ENCODE assay signal across 8 cellular contexts in genomic region chr3:108588616-108589015, GRCh38. TPM values are rescaled to one million over a fixed set of nuclear protein-coding genes. Genes with fewer than 3 reads are reported as not detected.
DNase-seq lines count a peak whose midpoint lies in the region; ATAC-seq, FAIRE-seq and TF ChIP-seq lines count a peak whose summit lies in the region.

No MANE protein-coding gene starts in this region.

- no peaks in the 10 kb centered on the region for H4K20me1 ChIP-seq in GM12878 (ENCODE audit: control insufficient read depth, insufficient read depth)

- intact Hi-C loops in GM12878 (cut with micrococcal nuclease; ENCODE audit: unreplicated experiment), result no loop called here

- peaks cover 56% of the 10 kb centered on the region for H3K79me2 ChIP-seq in GM12878 (ENCODE audit: control insufficient read depth, insufficient read depth, low read length)

- peak overlapping the region; percentile 94 for H3K9ac ChIP-seq in GM12878 (ENCODE audit: control insufficient read depth, insufficient read depth, low read length)
- peak overlapping the region; percentile 58 to 93 for H3K9ac ChIP-seq in mucosa of rectum (ENCODE audit: low read depth in 1 of 2, low read length in 2 of 2)

- peak overlapping the region; percentile 95 for H2AFZ ChIP-seq in GM12878 (ENCODE audit: control insufficient read depth, low read depth, low read length)

- H3K36me3 ChIP-seq in GM12878 (ENCODE audit: control insufficient read depth in 2 of 2, insufficient read depth in 2 of 2, low read length in 1 of 2), result no peaks in the 10 kb centered on the region
- H3K36me3 ChIP-seq in mucosa of rectum (ENCODE audit: control insufficient read depth in 2 of 2, insufficient read depth in 2 of 2, low read length in 2 of 2), result no peaks in the 10 kb centered on the region

- in situ Hi-C loops in KBM-7 (cut with MboI; ENCODE audit: low pct_unique_long_range_greater_than_20kb, low sequenced_read_pairs) (no loop called here), GM12878 (cut with MboI) (no loop called here)

- CTCF ChIA-PET in GM12878 (lab: Yijun Ruan, JAX), result interaction anchor here (1.0 to 5.7 kb wide), 4 partner anchors 13 to 483 kb away, joined by 3 to 47 read pairs (median 9); no protein-coding TSS in a partner anchor

- TF ChIP-seq RAD21 in GM12878 (IDR thresholded peaks at IDR 0.05; ENCODE audit: insufficient read depth, low read depth, low read length), result no peak

- DNase-seq in AML-193 (lab: John Stamatoyannopoulos, UW), result peak; percentile 79 to 80
- peak; percentile 55 for DNase-seq in KBM-7
- no peak for DNase-seq in GM12878 (ENCODE audit: low read depth, low spot score)
- no peak for DNase-seq in frontal cortex (ENCODE audit: low spot score in 2 of 2)

- WGBS in GM12878 (ENCODE audit: insufficient coverage, insufficient replicate concordance, low lambda C conversion rate, missing lambda C conversion rate), result under 1% methylated on average over 10 of the region's 10 CpGs

- RAD21 ChIA-PET in GM12878 (lab: Charles Lee; ENCODE audit: unreplicated experiment), result interaction anchor here (0.8 to 3.1 kb wide), 5 partner anchors 13 to 98 kb away, joined by 3 to 24 read pairs (median 3); no protein-coding TSS in a partner anchor

- H3K27ac ChIP-seq in GM12878 (ENCODE audit: control insufficient read depth, insufficient read depth) (peak overlapping the region; percentile 91), mucosa of rectum (ENCODE audit: low read depth in 2 of 2, low read length in 2 of 2) (peak overlapping the region in 1 of 2 donors; percentile 90)

- POLR2A ChIA-PET in GM12878 (lab: Charles Lee), result interaction anchor here (0.8 to 3.5 kb wide), 4 partner anchors 11 to 16 kb away, joined by 3 to 18 read pairs (median 8); no protein-coding TSS in a partner anchor

- SMC1A ChIA-PET in GM12878 (lab: Charles Lee; ENCODE audit: uncharacterized antibody, unreplicated experiment), result interaction anchor here (0.6 to 4.5 kb wide), 9 partner anchors 9 to 494 kb away, joined by 3 to 30 read pairs (median 4); no protein-coding TSS in a partner anchor

- H3K9me3 ChIP-seq in GM12878 (replicated peaks; ENCODE audit: control insufficient read depth, insufficient read depth, low read length) (no peaks in the 10 kb centered on the region), mucosa of rectum (ENCODE audit: control insufficient read depth in 2 of 2, low read length in 2 of 2) (no peaks in the 10 kb centered on the region)

- 0 out of 2 replicates have a peak, but pooled peaks cover 2% of the 10 kb centered on the region for H3K4me1 ChIP-seq in GM12878 (ENCODE audit: control insufficient read depth, insufficient read depth, low read length)
- peaks cover 0 to 8% of the 10 kb centered on the region in 2 donors for H3K4me1 ChIP-seq in mucosa of rectum (ENCODE audit: control insufficient read depth in 2 of 2, insufficient read depth in 2 of 2, low read length in 2 of 2)

- TF ChIP-seq POLR2A in GM12878 (IDR thresholded peaks at IDR 0.05; ENCODE audit: low read depth, low read length), result no peak

- FAIRE-seq in GM12878 (lab: Jason Lieb, UNC) (no peak), frontal cortex (lab: Jason Lieb, UNC) (no peak)

- H3K27me3 ChIP-seq in GM12878 (replicated peaks in 1 of 2; ENCODE audit: control insufficient read depth in 2 of 2, insufficient read depth in 2 of 2, low read length in 1 of 2) (no peaks in the 10 kb centered on the region), mucosa of rectum (ENCODE audit: control insufficient read depth in 2 of 2, insufficient read depth in 2 of 2, low read length in 2 of 2) (no peaks in the 10 kb centered on the region)

- peak overlapping the region; percentile 75 for H3K4me2 ChIP-seq in GM12878 (ENCODE audit: control insufficient read depth, insufficient read depth)

- no peak for TF ChIP-seq EP300 in GM12878 (IDR thresholded peaks at IDR 0.05; ENCODE audit: borderline replicate concordance in 1 of 2, control insufficient read depth in 1 of 2, low read depth in 2 of 2, low read length in 2 of 2)

- H3K4me3 ChIP-seq in GM12878 (peak overlapping the region; percentile 80), mucosa of rectum (ENCODE audit: low read length in 2 of 2) (peak overlapping the region; percentile 87 to 96)

- no peak for TF ChIP-seq CTCF in GM12878 (IDR thresholded peaks at IDR 0.05 in 2 of 3, conservative IDR thresholded peaks at IDR 0.05 in 1 of 3; ENCODE audit: control insufficient read depth in 2 of 3, extremely low read depth in 1 of 3, insufficient read depth in 1 of 3, low read depth in 3 of 3, low read length in 3 of 3)

- no TSS peak for BruUV-seq in GM12878 (replicated peaks; lab: Mats Ljungman, UMichigan)

- ATAC-seq in GM12878 (no peak), HG02610 (IDR thresholded peaks at IDR 0.05; ENCODE audit: unreplicated experiment) (no peak), HG03025 (IDR thresholded peaks at IDR 0.05; ENCODE audit: low FRiP score, unreplicated experiment) (no peak), GM19324 (IDR thresholded peaks at IDR 0.05; ENCODE audit: low FRiP score, unreplicated experiment) (no peak)

TF ChIP-seq in GM12878, 131 proteins besides CTCF, POLR2A, EP300 and RAD21:
- TF ChIP-seq RELB (IDR thresholded peaks at IDR 0.05; ENCODE audit: low read depth) (no peak), RUNX3 (IDR thresholded peaks at IDR 0.05; ENCODE audit: low read length) (no peak), SPI1 (IDR thresholded peaks at IDR 0.05; ENCODE audit: borderline replicate concordance, insufficient read depth, low read depth, low read length) (peak; percentile 64; the same call in 1 of the 2 replicates), IRF3 (IDR thresholded peaks at IDR 0.05) (no peak), TARDBP (IDR thresholded peaks at IDR 0.05; ENCODE audit: borderline replicate concordance) (no peak)

RNA-seq across cellular contexts. Expression of gene CIP2A, which starts 0.6 kb away (rescaled TPM):
- 72.9 and 81.9 TPM in 2 replicates for total RNA-seq in GM12878 (2013; cell fraction: nucleolus; rRNA removed)
- total RNA-seq in GM12878 (2014; rRNA removed) (28.6 and 37.2 TPM in 2 replicates), GM12878 (2014; rRNA removed; fragmentation: Illumina TruSeq; extraction: Trizol) (26.2 and 32.3 TPM in 2 replicates), GM12878 (2021) (25.8 and 26.6 TPM in 2 replicates), frontal cortex (26.1 TPM)
- 5.7 TPM for polyA plus RNA-seq in GM12878 (2011; ENCODE audit: low read depth)
- polyA plus RNA-seq in GM12878 (2011; rRNA removed) (28.7 and 39.5 TPM in 2 replicates), GM12878 (2014; fragmentation: Illumina TruSeq; extraction: Trizol) (29.7 and 33.9 TPM in 2 replicates), GM12878 (2014; fragmentation: Nextera tagmentation; extraction: Ambion mirVana) (10 to 100 TPM; 12.5 to 18.8 TPM), GM12878 (2014; rRNA removed) (14.9 and 28.2 TPM in 2 replicates), GM12878 (2016; fragmentation: Nextera tagmentation; extraction: Ambion mirVana) (10 to 100 TPM; 25.2 to 26.4 TPM)
- polyA plus RNA-seq in GM12878 (2011; cell fraction: cytosol; rRNA removed), result 17.9 and 33.3 TPM in 2 replicates
- polyA plus RNA-seq in GM12878 (2011; cell fraction: nucleus; rRNA removed), result 67.2 and 84.8 TPM in 2 replicates
- polyA plus RNA-seq in GM12878 (2012), result 11.1 and 12.2 TPM in 2 replicates
- polyA minus RNA-seq in GM12878 (2011; rRNA and poly(A)+ RNA removed), result 116 and 139 TPM in 2 replicates
- 9.5 and 14.3 TPM in 2 replicates for polyA minus RNA-seq in GM12878 (2011; cell fraction: cytosol; rRNA and poly(A)+ RNA removed)
- polyA minus RNA-seq in GM12878 (2011; cell fraction: nucleus; rRNA and poly(A)+ RNA removed), result 77.1 and 117 TPM in 2 replicates

RNA-seq across cellular contexts. Expression of gene DZIP3, which starts 0.9 kb away (rescaled TPM):
- total RNA-seq in GM12878 (2013; cell fraction: nucleolus; rRNA removed), result 33.6 and 37.3 TPM in 2 replicates
- total RNA-seq in GM12878 (2014; rRNA removed) (5.8 and 8.4 TPM in 2 replicates), GM12878 (2014; rRNA removed; fragmentation: Illumina TruSeq; extraction: Trizol) (10.1 and 10.3 TPM in 2 replicates), GM12878 (2021) (8.9 and 9.3 TPM in 2 replicates), frontal cortex (51.8 TPM)
- polyA plus RNA-seq in GM12878 (2011; ENCODE audit: low read depth), result 7.4 TPM
- polyA plus RNA-seq in GM12878 (2011; rRNA removed) (15.6 and 27.7 TPM in 2 replicates), GM12878 (2014; fragmentation: Illumina TruSeq; extraction: Trizol) (9.0 and 11.7 TPM in 2 replicates), GM12878 (2014; fragmentation: Nextera tagmentation; extraction: Ambion mirVana) (1 to 10 TPM; 4.3 to 7.8 TPM), GM12878 (2014; rRNA removed) (4.6 and 5.4 TPM in 2 replicates), GM12878 (2016; fragmentation: Nextera tagmentation; extraction: Ambion mirVana) (10 to 100 TPM; 10.8 to 11.6 TPM)
- 5.3 and 5.4 TPM in 2 replicates for polyA plus RNA-seq in GM12878 (2011; cell fraction: cytosol; rRNA removed)
- polyA plus RNA-seq in GM12878 (2011; cell fraction: nucleus; rRNA removed), result 23.6 and 31.4 TPM in 2 replicates
- 8.4 and 10.7 TPM in 2 replicates for polyA plus RNA-seq in GM12878 (2012)
- polyA minus RNA-seq in GM12878 (2011; rRNA and poly(A)+ RNA removed), result 10.6 and 17.6 TPM in 2 replicates
- 3.7 and 4.3 TPM in 2 replicates for polyA minus RNA-seq in GM12878 (2011; cell fraction: cytosol; rRNA and poly(A)+ RNA removed)
- 17.8 and 20.5 TPM in 2 replicates for polyA minus RNA-seq in GM12878 (2011; cell fraction: nucleus; rRNA and poly(A)+ RNA removed)

Comparison
In these comparisons a context has a peak if more than half of its experiments do, and no peak if none do; other contexts are left out.
1. DNase-seq: peak in AML-193 (2 of 2) and KBM-7 (single experiment); none in GM12878 (single experiment) and frontal cortex (0 of 2).